8 cellular contexts compared by ENCODE assay signal in genomic region chr1:201828820-201829774, GRCh38. TPM values are rescaled to one million over a fixed set of nuclear protein-coding genes. Genes with fewer than 3 reads are reported as not detected.
A peak's percentile ranks its signal among the peaks of the same experiment; 100 is the strongest.
DNase-seq lines count a peak whose midpoint lies in the region; ATAC-seq and TF ChIP-seq lines count a peak whose summit lies in the region.

IPO9 (plus strand) TSS chr1:201829157; CDS start chr1:201829210, 53 bp downstream.

- TF ChIP-seq CTCF in BJ (IDR thresholded peaks at IDR 0.05; ENCODE audit: insufficient read depth, low read depth, low read length) = peak; percentile 91

- H3K4me3 ChIP-seq in BJ (ENCODE audit: low read depth, low read length) = peak within 1 kb of the TSS; percentile 99

- H3K27me3 ChIP-seq in BJ (ENCODE audit: control insufficient read depth, insufficient read depth, low read length) = no peaks in the 10 kb centered on the region

- peak; percentile 93 for ATAC-seq in HG03439 (IDR thresholded peaks at IDR 0.05; ENCODE audit: unreplicated experiment)

- POLR2A ChIA-PET in BJ (lab: Charles Lee) = no interaction called here

- DNase-seq in BJ (ENCODE audit: low read depth) (peak; percentile 51), GM19238 (ENCODE audit: insufficient read length, low spot score) (peak; percentile 95), NCI-H524 treated with DMSO at 0.1 percent for 48 hours (lab: John Stamatoyannopoulos, UW) (peak; percentile 45), kidney tubule cell (ENCODE audit: low spot score) (peak; percentile 92)
- DNase-seq in activated CD4-positive, alpha-beta T cell treated with anti-CD3 and anti-CD28 coated beads for 4 hours = peak; percentile 89 to 95
- peak; percentile 88 to 93 for DNase-seq in stimulated activated CD4-positive, alpha-beta T cell treated with anti-CD3 and anti-CD28 coated beads, Interleukin-1b, Interleukin-23, amount 100 ng/mL, for 1 hour (ENCODE audit: low read depth in 2 of 2)

- H3K27ac ChIP-seq in cingulate gyrus (ENCODE audit: low read depth, low read length) = peak within 1 kb of the TSS; percentile 93

- H3K36me3 ChIP-seq in BJ (ENCODE audit: control insufficient read depth, insufficient read depth, low read length) = no peaks in the 10 kb centered on the region; the same call in 1 of the 2 replicates

- CTCF ChIA-PET in BJ (lab: Yijun Ruan, JAX) = interaction anchor here (0.6 to 3.9 kb wide), 21 partner anchors 8 to 350 kb away, joined by 3 to 26 read pairs (median 5); no protein-coding TSS in a partner anchor

RNA-seq across cellular contexts. Expression of gene IPO9, which starts in this region (rescaled TPM):
- 48.2 and 49.5 TPM in 2 replicates for polyA plus RNA-seq in BJ (2011; rRNA removed)
- 22.8 and 28.6 TPM in 2 replicates for polyA minus RNA-seq in BJ (2011; rRNA and poly(A)+ RNA removed)

Comparison
In these comparisons a context has a peak if more than half of its experiments do, and no peak if none do; other contexts are left out.
1. Peak in every context shown above with its lines: DNase-seq, ATAC-seq, H3K4me3 ChIP-seq and H3K27ac ChIP-seq.
2. DNase-seq: peak in every context shown above with its lines; median percentile 95 in GM19238; 92 in activated CD4-positive, alpha-beta T cell treated with anti-CD3 and anti-CD28 coated beads for 4 hours; 92 in kidney tubule cell; 90 in stimulated activated CD4-positive, alpha-beta T cell treated with anti-CD3 and anti-CD28 coated beads, Interleukin-1b, Interleukin-23, amount 100 ng/mL, for 1 hour; 51 in BJ; 45 in NCI-H524 treated with DMSO at 0.1 percent for 48 hours.